In genomic region chr12:125470838-125471775, GRCh38 we compare ENCODE assay signal across 23 cellular contexts.
DNase-seq lines count a peak whose midpoint lies in the region; ATAC-seq, FAIRE-seq and TF ChIP-seq lines count a peak whose summit lies in the region.
"Had no signal": no experiment of that assay in that cellular context is flagged by ENCODE, and none has a peak within 500 bp of the region (broad histone marks: within the 10 kb centered on the region; RNA-seq: fewer than 3 reads in every experiment).

No MANE protein-coding gene starts in this region.

- TF ChIP-seq CTCF in astrocyte (IDR thresholded peaks at IDR 0.05; ENCODE audit: insufficient read depth, low read depth, low read length) (no peak), WTC11 (IDR thresholded peaks at IDR 0.05) (no peak)

- peaks cover 24% of the 10 kb centered on the region for H3K4me1 Mint-ChIP-seq in astrocyte (ENCODE audit: low read depth, unreplicated experiment)
- H3K4me1 Mint-ChIP-seq in activated CD4-positive, alpha-beta memory T cell treated with anti-CD3 and anti-CD28 coated beads for 36 hours (ENCODE audit: low read depth), result no peaks in the 10 kb centered on the region
- peaks cover under 1% of the 10 kb centered on the region for H3K4me1 Mint-ChIP-seq in WTC11

- H3K36me3 Mint-ChIP-seq in astrocyte (ENCODE audit: low read depth, unreplicated experiment) (no peaks in the 10 kb centered on the region), WTC11 (no peaks in the 10 kb centered on the region)
- no peaks in the 10 kb centered on the region for H3K36me3 Mint-ChIP-seq in activated CD4-positive, alpha-beta memory T cell treated with anti-CD3 and anti-CD28 coated beads for 36 hours

- H4K20me1 ChIP-seq in astrocyte (ENCODE audit: insufficient read depth, low read length), result no peaks in the 10 kb centered on the region

- DNase-seq in astrocyte (ENCODE audit: low read depth) (peak; percentile 7), skeletal muscle cell (ENCODE audit: low read depth) (peak; percentile 62), HUDEP-2 (lab: John Stamatoyannopoulos, UW; ENCODE audit: unreplicated experiment in 76 of 76) (no peak), WTC11 (ENCODE audit: low spot score) (no peak)
- DNase-seq in activated CD4-positive, alpha-beta memory T cell treated with anti-CD3 and anti-CD28 coated beads for 36 hours, result no peak
- DNase-seq: activated CD4-positive, CD25-positive, alpha-beta regulatory T cell treated with anti-CD3 and anti-CD28 coated beads, Interleukin-2, amount 50 U/mL, for 72 hours; activated CD8-positive, alpha-beta memory T cell treated with anti-CD3 and anti-CD28 coated beads for 24 hours; activated naive CD4-positive, alpha-beta T cell treated with anti-CD3 and anti-CD28 coated beads, Interleukin-2, amount 50 U/mL, for 16 hours; activated T-cell treated with anti-CD3 and anti-CD28 coated beads, Interleukin-2, amount 50 U/mL, for 72 hours; DMS153; effector CD8-positive, alpha-beta T cell; glutamatergic neuron; GM23248; KG1; NCI-H2029 treated with DMSO at 0.1 percent for 48 hours; NCI-H446; NK-92 treated with Interleukin-12 subunit alpha and Interleukin-12 subunit beta, amount 100 ng/mL, for 24 hours; nucleus accumbens had no signal

- peak overlapping the region; percentile 50 for H3K4me2 ChIP-seq in astrocyte (ENCODE audit: low read length)

- H3K27me3 Mint-ChIP-seq in astrocyte (ENCODE audit: low read depth, unreplicated experiment) (peaks cover 3% of the 10 kb centered on the region), WTC11 (ENCODE audit: low read depth) (no peaks in the 10 kb centered on the region)
- H3K27me3 Mint-ChIP-seq in activated CD4-positive, alpha-beta memory T cell treated with anti-CD3 and anti-CD28 coated beads for 36 hours, result no peaks in the 10 kb centered on the region

- peaks cover 6% of the 10 kb centered on the region for H3K4me1 ChIP-seq in astrocyte (ENCODE audit: insufficient read depth, low read length)
- H3K4me1 ChIP-seq: ascending aorta had no signal

- no peak overlapping the region for H3K27ac Mint-ChIP-seq in astrocyte (ENCODE audit: unreplicated experiment)
- no peak overlapping the region for H3K27ac Mint-ChIP-seq in activated CD4-positive, alpha-beta memory T cell treated with anti-CD3 and anti-CD28 coated beads for 36 hours
- H3K27ac Mint-ChIP-seq in WTC11, result no peak overlapping the region
- H3K27ac Mint-ChIP-seq: activated T-cell treated with anti-CD3 and anti-CD28 coated beads, Interleukin-2, amount 50 U/mL, for 72 hours had no signal

- H3K27ac ChIP-seq in astrocyte (ENCODE audit: low read depth, low read length), result peak overlapping the region; percentile 34
- H3K27ac ChIP-seq: ascending aorta, GM23248, SK-N-MC had no signal

- H3K9ac ChIP-seq in astrocyte (ENCODE audit: low read length), result no peak overlapping the region
- H3K9ac ChIP-seq: GM23248 had no signal

- POLR2A ChIA-PET in activated CD4-positive, alpha-beta memory T cell treated with anti-CD3 and anti-CD28 coated beads for 36 hours (lab: Charles Lee), result interaction anchor here (1.5 kb wide), 1 partner anchor 8 kb away, joined by 3 read pairs; no protein-coding TSS in a partner anchor
- POLR2A ChIA-PET in WTC11 (lab: Charles Lee), result interaction anchor here (0.6 kb wide), 1 partner anchor 13 kb away, joined by 3 read pairs; no protein-coding TSS in a partner anchor

- no peaks in the 10 kb centered on the region for H3K27me3 ChIP-seq in astrocyte (ENCODE audit: insufficient read depth, low read length)
- H3K27me3 ChIP-seq: ascending aorta had no signal

- peak; percentile 58 for ATAC-seq in GM18498 (IDR thresholded peaks at IDR 0.05; ENCODE audit: unreplicated experiment)
- peak; percentile 43 for ATAC-seq in HG02588 (IDR thresholded peaks at IDR 0.05; ENCODE audit: unreplicated experiment)
- no peak for ATAC-seq in GM18907 (IDR thresholded peaks at IDR 0.05; ENCODE audit: unreplicated experiment)
- no peak for ATAC-seq in WTC11
- ATAC-seq: activated T-cell treated with anti-CD3 and anti-CD28 coated beads, Interleukin-2, amount 50 U/mL, for 72 hours had no signal

- H3K36me3 ChIP-seq in astrocyte (ENCODE audit: insufficient read depth, low read length), result no peaks in the 10 kb centered on the region
- H3K36me3 ChIP-seq: ascending aorta had no signal

- H3K79me2 ChIP-seq in astrocyte (ENCODE audit: insufficient read depth, low read length), result no peaks in the 10 kb centered on the region

- H3K9me3 Mint-ChIP-seq in astrocyte (ENCODE audit: unreplicated experiment), result no peaks in the 10 kb centered on the region
- no peaks in the 10 kb centered on the region for H3K9me3 Mint-ChIP-seq in activated CD4-positive, alpha-beta memory T cell treated with anti-CD3 and anti-CD28 coated beads for 36 hours
- H3K9me3 Mint-ChIP-seq in WTC11, result no peaks in the 10 kb centered on the region
- H3K9me3 Mint-ChIP-seq: activated T-cell treated with anti-CD3 and anti-CD28 coated beads, Interleukin-2, amount 50 U/mL, for 72 hours had no signal

- no peak for FAIRE-seq in astrocyte (lab: Jason Lieb, UNC)

- intact Hi-C loops in activated CD4-positive, alpha-beta memory T cell treated with anti-CD3 and anti-CD28 coated beads for 36 hours (cut with micrococcal nuclease), result no loop called here

- H3K4me3 Mint-ChIP-seq in astrocyte (ENCODE audit: unreplicated experiment), result no peak overlapping the region
- no peak overlapping the region for H3K4me3 Mint-ChIP-seq in activated CD4-positive, alpha-beta memory T cell treated with anti-CD3 and anti-CD28 coated beads for 36 hours
- H3K4me3 Mint-ChIP-seq in WTC11, result no peak overlapping the region
- H3K4me3 Mint-ChIP-seq: activated T-cell treated with anti-CD3 and anti-CD28 coated beads, Interleukin-2, amount 50 U/mL, for 72 hours had no signal

- H3K4me3 ChIP-seq in astrocyte (ENCODE audit: insufficient read depth, low read depth, low read length), result no peak overlapping the region
- no peak overlapping the region for H3K4me3 ChIP-seq in skeletal muscle cell (ENCODE audit: low read depth, low read length)
- H3K4me3 ChIP-seq: ascending aorta, GM23248, SK-N-MC had no signal

- CTCF ChIA-PET in activated CD4-positive, alpha-beta memory T cell treated with anti-CD3 and anti-CD28 coated beads for 36 hours (lab: Charles Lee), result no interaction called here
- CTCF ChIA-PET in WTC11 (lab: Charles Lee), result no interaction called here

- peak overlapping the region; percentile 10 for H2AFZ ChIP-seq in astrocyte (ENCODE audit: low read depth, low read length)
- H2AFZ ChIP-seq: GM23248 had no signal

- H3K9me3 ChIP-seq in astrocyte (ENCODE audit: insufficient read depth, low read depth, low read length), result no peaks in the 10 kb centered on the region
- H3K9me3 ChIP-seq: ascending aorta had no signal

TF ChIP-seq in WTC11, 78 proteins besides CTCF, POLR2A, EP300 and RAD21:
- TF ChIP-seq NFATC4 (CRISPR knock-in tag; IDR thresholded peaks at IDR 0.05), result no peak
- no peak for TF ChIP-seq ZNF425 (CRISPR knock-in tag; conservative IDR thresholded peaks at IDR 0.05)
- TF ChIP-seq ESRRA (CRISPR knock-in tag; IDR thresholded peaks at IDR 0.05; ENCODE audit: borderline replicate concordance), result no peak
- TF ChIP-seq SOX15 (CRISPR knock-in tag; IDR thresholded peaks at IDR 0.05), result no peak
- no peak for TF ChIP-seq FOXJ3 (CRISPR knock-in tag; IDR thresholded peaks at IDR 0.05; ENCODE audit: borderline replicate concordance)

Comparison
In these comparisons a context has a peak if more than half of its experiments do, and no peak if none do; other contexts are left out.
1. ATAC-seq: peak in GM18498 (single experiment) and HG02588 (single experiment); none in GM18907 (single experiment) and WTC11 (single experiment).
2. DNase-seq: peak in astrocyte (single experiment) and skeletal muscle cell (single experiment); none in HUDEP-2 (0 of 76), activated CD4-positive, alpha-beta memory T cell treated with anti-CD3 and anti-CD28 coated beads for 36 hours (single experiment) and WTC11 (single experiment).